In genomic region chr4:83011779-83012630, GRCh38 we compare ENCODE assay signal across 8 cellular contexts. TPM values are rescaled to one million over a fixed set of nuclear protein-coding genes. Genes with fewer than 3 reads are reported as not detected.
DNase-seq lines count a peak whose midpoint lies in the region; ATAC-seq and TF ChIP-seq lines count a peak whose summit lies in the region.

No MANE protein-coding gene starts in this region.

- no peaks in the 10 kb centered on the region for H3K9me3 Mint-ChIP-seq in T-cell
- H3K9me3 Mint-ChIP-seq in chondrocyte (ENCODE audit: low read depth), result no peaks in the 10 kb centered on the region

- peak; percentile 18 for ATAC-seq in GM18907 (IDR thresholded peaks at IDR 0.05; ENCODE audit: unreplicated experiment)
- ATAC-seq in HG03342 (IDR thresholded peaks at IDR 0.05; ENCODE audit: unreplicated experiment), result peak; percentile 5
- no peak for ATAC-seq in T-cell (replicated peaks in 1 of 4)

- DNase-seq in T-cell, result peak in 6 of 34 experiments; percentile 1 to 18 (median 4)
- DNase-seq in chondrocyte (ENCODE audit: low spot score), result no peak
- peak; percentile 71 for DNase-seq in left kidney (ENCODE audit: low read depth, low spot score)
- DNase-seq in stimulated activated CD4-positive, alpha-beta T cell treated with anti-CD3 and anti-CD28 coated beads, TNF-alpha, amount 100 ng/mL, for 4 hours (ENCODE audit: low read depth in 3 of 3), result peak in 2 of 3 experiments; percentile 8 to 10
- DNase-seq in AML-193 (lab: John Stamatoyannopoulos, UW), result no peak

- H3K27ac ChIP-seq in C4-2B, result peak overlapping the region; percentile 87

- POLR2A ChIA-PET in T-cell (lab: Charles Lee), result interaction anchor here (0.5 to 2.8 kb wide), 15 partner anchors 19 to 637 kb away, joined by 3 to 28 read pairs (median 4); partner anchors contain the start of genes COPS4 (in 2 of the 2), COQ2 (in 1 of the 2), HELQ (in 1 of the 2) and MRPS18C (in 1 of the 2)

- H3K27me3 Mint-ChIP-seq in T-cell (no peaks in the 10 kb centered on the region), chondrocyte (ENCODE audit: low read depth) (no peaks in the 10 kb centered on the region)

- no peak for TF ChIP-seq CTCF in C4-2B (conservative IDR thresholded peaks at IDR 0.05)
- TF ChIP-seq CTCF in chondrocyte (IDR thresholded peaks at IDR 0.05), result no peak

- peak overlapping the region; percentile 96 to 99 (median 98) for H3K4me3 Mint-ChIP-seq in T-cell
- peak overlapping the region; percentile 84 for H3K4me3 Mint-ChIP-seq in chondrocyte (ENCODE audit: unreplicated experiment)

- CTCF ChIA-PET in T-cell (lab: Charles Lee), result interaction anchor here (0.6 to 2.9 kb wide), 12 partner anchors 16 to 583 kb away, joined by 3 to 29 read pairs (median 4); partner anchors contain the start of genes COPS4 (in 2 of the 2), COQ2 (in 1 of the 2) and THAP9 (in 1 of the 2)

- H3K36me3 Mint-ChIP-seq in T-cell (no peaks in the 10 kb centered on the region), chondrocyte (ENCODE audit: low read depth) (no peaks in the 10 kb centered on the region)

- H3K4me1 Mint-ChIP-seq in T-cell (peaks cover 45 to 62% (median 57%) of the 10 kb centered on the region in 3 donors), chondrocyte (ENCODE audit: low read depth) (peaks cover 41% of the 10 kb centered on the region)

- H3K27ac Mint-ChIP-seq in T-cell (peak overlapping the region; percentile 96), chondrocyte (ENCODE audit: unreplicated experiment) (peak overlapping the region; percentile 96)

RNA-seq across cellular contexts. Expression of gene LIN54, which starts 1.4 kb away (rescaled TPM):
- total RNA-seq in T-cell (10 to 100 TPM; 15.1 to 17.9 (median 16.8) TPM), chondrocyte (12.2 to 13.3 TPM (median 12.3 TPM) in 3 replicates)

RNA-seq across cellular contexts. Expression of gene COPS4, which starts 23.0 kb away (rescaled TPM):
- total RNA-seq in T-cell (10 to 100 TPM; 19.9 to 28.3 (median 22.2) TPM), chondrocyte (30.6 to 37.5 TPM (median 31.8 TPM) in 3 replicates)

Comparison
In these comparisons a context has a peak if more than half of its experiments do, and no peak if none do; other contexts are left out.
1. ATAC-seq: peak in GM18907 (single experiment) and HG03342 (single experiment); none in T-cell (0 of 4).
2. DNase-seq: peak in left kidney (single experiment) and stimulated activated CD4-positive, alpha-beta T cell treated with anti-CD3 and anti-CD28 coated beads, TNF-alpha, amount 100 ng/mL, for 4 hours (2 of 3); none in chondrocyte (single experiment) and AML-193 (0 of 2).